Comparison of ENCODE assay signal across 14 cellular contexts in genomic region chr2:25521126-25521525, GRCh38.
DNase-seq lines count a peak whose midpoint lies in the region; ATAC-seq and TF ChIP-seq lines count a peak whose summit lies in the region.
"Had no signal": no experiment of that assay in that cellular context is flagged by ENCODE, and none has a peak within 500 bp of the region (broad histone marks: within the 10 kb centered on the region; RNA-seq: fewer than 3 reads in every experiment).

No MANE protein-coding gene starts in this region.

- TF ChIP-seq CTCF in BJ (IDR thresholded peaks at IDR 0.05; ENCODE audit: insufficient read depth, low read depth, low read length): no peak
- TF ChIP-seq CTCF in HFFc6 (IDR thresholded peaks at IDR 0.05): no peak

- no peak overlapping the region for H3K4me3 Mint-ChIP-seq in HFFc6
- H3K4me3 Mint-ChIP-seq in stimulated activated effector memory CD8-positive, alpha-beta T cell treated with anti-CD3 and anti-CD28 coated beads, Interleukin-12 subunit alpha, Interleukin-12 subunit beta, amount 100 ng/mL, for 72 hours: no peak overlapping the region

- H3K27ac Mint-ChIP-seq in HFFc6: no peak overlapping the region
- peak overlapping the region; percentile 46 for H3K27ac Mint-ChIP-seq in stimulated activated effector memory CD8-positive, alpha-beta T cell treated with anti-CD3 and anti-CD28 coated beads, Interleukin-12 subunit alpha, Interleukin-12 subunit beta, amount 100 ng/mL, for 72 hours

- no peak for ATAC-seq in stimulated activated effector memory CD8-positive, alpha-beta T cell treated with anti-CD3 and anti-CD28 coated beads, Interleukin-12 subunit alpha, Interleukin-12 subunit beta, amount 100 ng/mL, for 72 hours

- peaks cover 29% of the 10 kb centered on the region for H3K4me1 Mint-ChIP-seq in HFFc6 (ENCODE audit: low read depth)
- peaks cover 9% of the 10 kb centered on the region for H3K4me1 Mint-ChIP-seq in stimulated activated effector memory CD8-positive, alpha-beta T cell treated with anti-CD3 and anti-CD28 coated beads, Interleukin-12 subunit alpha, Interleukin-12 subunit beta, amount 100 ng/mL, for 72 hours

- DNase-seq in BJ (ENCODE audit: low read depth): peak; percentile 14
- peak; percentile 29 for DNase-seq in HFFc6
- DNase-seq in fibroblast of gingiva (ENCODE audit: low read depth): peak; percentile 6
- no peak for DNase-seq in stimulated activated effector memory CD8-positive, alpha-beta T cell treated with anti-CD3 and anti-CD28 coated beads, Interleukin-12 subunit alpha, Interleukin-12 subunit beta, amount 100 ng/mL, for 72 hours (ENCODE audit: low spot score in 2 of 2)
- no peak for DNase-seq in EL
- DNase-seq in superior temporal gyrus (ENCODE audit: extremely low spot score): no peak
- no peak for DNase-seq in NCI-H128 (lab: John Stamatoyannopoulos, UW; ENCODE audit: unreplicated experiment)
- DNase-seq: C1 segment of cervical spinal cord, DND-41, GF-D8, NCI-H1694 treated with DMSO at 0.1 percent for 48 hours, PC-9, SIG-M5 had no signal

- H3K4me3 ChIP-seq in BJ (ENCODE audit: low read depth, low read length): no peak overlapping the region
- H3K4me3 ChIP-seq: HAP-1, PC-9 had no signal

- POLR2A ChIA-PET in BJ (lab: Charles Lee): no interaction called here

- H3K36me3 Mint-ChIP-seq in HFFc6 (ENCODE audit: low read depth): no peaks in the 10 kb centered on the region
- H3K36me3 Mint-ChIP-seq in stimulated activated effector memory CD8-positive, alpha-beta T cell treated with anti-CD3 and anti-CD28 coated beads, Interleukin-12 subunit alpha, Interleukin-12 subunit beta, amount 100 ng/mL, for 72 hours: peaks cover 6% of the 10 kb centered on the region

- no peaks in the 10 kb centered on the region for H3K27me3 Mint-ChIP-seq in HFFc6 (ENCODE audit: insufficient read depth)

- H3K9me3 Mint-ChIP-seq in HFFc6: no peaks in the 10 kb centered on the region
- no peaks in the 10 kb centered on the region for H3K9me3 Mint-ChIP-seq in stimulated activated effector memory CD8-positive, alpha-beta T cell treated with anti-CD3 and anti-CD28 coated beads, Interleukin-12 subunit alpha, Interleukin-12 subunit beta, amount 100 ng/mL, for 72 hours

- H3K36me3 ChIP-seq in BJ (ENCODE audit: control insufficient read depth, insufficient read depth, low read length): no peaks in the 10 kb centered on the region
- H3K36me3 ChIP-seq: HAP-1 had no signal

- no peaks in the 10 kb centered on the region for H3K27me3 ChIP-seq in BJ (ENCODE audit: control insufficient read depth, insufficient read depth, low read length)

- CTCF ChIA-PET in BJ (lab: Yijun Ruan, JAX): interaction anchor here (0.7 to 1.2 kb wide), 5 partner anchors 9 to 178 kb away, joined by 3 to 5 read pairs (median 3); no protein-coding TSS in a partner anchor

Comparison
In these comparisons a context has a peak if more than half of its experiments do, and no peak if none do; other contexts are left out.
1. DNase-seq: peak in BJ (single experiment), HFFc6 (single experiment) and fibroblast of gingiva (single experiment); none in stimulated activated effector memory CD8-positive, alpha-beta T cell treated with anti-CD3 and anti-CD28 coated beads, Interleukin-12 subunit alpha, Interleukin-12 subunit beta, amount 100 ng/mL, for 72 hours (0 of 2), EL (single experiment), superior temporal gyrus (single experiment) and NCI-H128 (single experiment).